11 cellular contexts compared by ENCODE assay signal in the genomic region with DNA sequence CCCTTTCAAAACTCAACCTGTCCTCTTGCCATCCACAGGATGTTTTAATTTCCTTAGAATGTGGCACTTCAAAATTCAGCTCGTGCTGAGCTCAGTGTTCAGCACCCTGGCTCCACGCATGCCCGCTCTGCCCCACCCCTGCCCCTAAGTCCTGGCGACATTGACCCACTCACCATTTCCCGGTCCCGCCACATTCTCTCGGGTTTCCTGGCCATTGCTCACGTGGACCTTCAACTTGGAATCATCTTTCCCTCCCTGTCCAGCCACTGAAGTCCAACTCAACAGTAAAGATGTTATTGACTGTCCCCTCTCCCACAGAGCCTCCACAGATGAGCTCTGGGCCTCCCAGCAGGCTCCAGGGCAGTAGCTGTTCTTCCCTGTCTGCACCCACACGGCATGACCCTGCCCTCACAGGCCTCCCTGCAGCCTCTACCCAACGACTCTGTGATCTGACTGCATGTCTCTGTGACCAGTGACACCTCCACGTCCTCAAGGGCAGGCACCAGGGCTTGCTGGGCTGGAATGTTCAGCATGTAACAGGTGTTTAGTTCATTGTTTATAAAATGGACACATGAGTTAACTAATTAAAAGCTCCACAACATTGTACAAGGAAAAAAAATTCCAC. TPM values are rescaled to one million over a fixed set of nuclear protein-coding genes. Genes with fewer than 3 reads are reported as not detected.
DNase-seq lines count a peak whose midpoint lies in the region; ATAC-seq and TF ChIP-seq lines count a peak whose summit lies in the region.
"Had no signal": no experiment of that assay in that cellular context is flagged by ENCODE, and none has a peak within 500 bp of the region (broad histone marks: within the 10 kb centered on the region; RNA-seq: fewer than 3 reads in every experiment).

No MANE protein-coding gene starts in this region.

- peaks cover 4% of the 10 kb centered on the region for H3F3A ChIP-seq in neural progenitor cell (ENCODE audit: low read depth)

- H3K4me1 ChIP-seq in BLaER1 treated with 17β-estradiol and CSF1 and Interleukin-3, amounts not matched to agents 10 nM and 100 nM: peaks cover 45 to 98% (median 78%) of the 10 kb centered on the region in 10 experiments
- peaks cover 39% of the 10 kb centered on the region for H3K4me1 ChIP-seq in neural progenitor cell

- H3K4me2 ChIP-seq in BLaER1 treated with 17β-estradiol and CSF1 and Interleukin-3, amounts not matched to agents 10 nM and 100 nM: peak overlapping the region; percentile 52 to 96 (median 77); a peak in 18 of 22 replicates
- no peak overlapping the region for H3K4me2 ChIP-seq in neural progenitor cell

- TF ChIP-seq CTCF in neural progenitor cell (IDR thresholded peaks at IDR 0.05): no peak

- H3K4me1 Mint-ChIP-seq in IgD-negative memory B cell (peaks cover 64 to 82% (median 73%) of the 10 kb centered on the region in 3 donors), neural progenitor cell (peaks cover 55% of the 10 kb centered on the region)
- peaks cover 66% of the 10 kb centered on the region for H3K4me1 Mint-ChIP-seq in dendritic cell treated with granulocyte-macrophage colony-stimulating factor and Interleukin-4, amounts not matched to agents 40 ng/mL and 50 ng/mL, for 4 days (ENCODE audit: low read depth)

- DNase-seq in neural progenitor cell (ENCODE audit: low spot score) (no peak), AML-193 (lab: John Stamatoyannopoulos, UW) (no peak), SW480 (ENCODE audit: low spot score) (no peak)
- DNase-seq: effector CD8-positive, alpha-beta T cell; NCI-H146 had no signal

- H3K27ac Mint-ChIP-seq in IgD-negative memory B cell (peak overlapping the region in 1 of 3 donors; percentile 64), neural progenitor cell (peak overlapping the region; percentile 48)
- peak overlapping the region; percentile 24 for H3K27ac Mint-ChIP-seq in dendritic cell treated with granulocyte-macrophage colony-stimulating factor and Interleukin-4, amounts not matched to agents 40 ng/mL and 50 ng/mL, for 4 days

- H3K4me3 Mint-ChIP-seq in IgD-negative memory B cell: peak overlapping the region in 3 of 4 donors; percentile 18 to 73 (median 21)
- no peak overlapping the region for H3K4me3 Mint-ChIP-seq in dendritic cell treated with granulocyte-macrophage colony-stimulating factor and Interleukin-4, amounts not matched to agents 40 ng/mL and 50 ng/mL, for 4 days
- no peak overlapping the region for H3K4me3 Mint-ChIP-seq in neural progenitor cell

- intact Hi-C loops in dendritic cell treated with granulocyte-macrophage colony-stimulating factor and Interleukin-4, amounts not matched to agents 40 ng/mL and 50 ng/mL, for 4 days (cut with micrococcal nuclease): no loop called here

- H3K27me3 ChIP-seq in BLaER1 treated with 17β-estradiol and CSF1 and Interleukin-3, amounts not matched to agents 10 nM and 100 nM: no peaks in the 10 kb centered on the region
- H3K27me3 ChIP-seq in neural progenitor cell: peaks cover 24% of the 10 kb centered on the region

- no peak for ATAC-seq in HG02973 (IDR thresholded peaks at IDR 0.05; ENCODE audit: unreplicated experiment)

- H3K9ac ChIP-seq in BLaER1 treated with 17β-estradiol and CSF1 and Interleukin-3, amounts not matched to agents 10 nM and 100 nM: peak overlapping the region in 2 of 11 experiments; percentile 4 to 59; a peak in 3 of 22 replicates
- H3K9ac ChIP-seq in neural progenitor cell: no peak overlapping the region

- peak overlapping the region in 3 of 11 experiments; percentile 5 to 73 (median 17); a peak in 3 of 22 replicates for H3K27ac ChIP-seq in BLaER1 treated with 17β-estradiol and CSF1 and Interleukin-3, amounts not matched to agents 10 nM and 100 nM
- no peak overlapping the region for H3K27ac ChIP-seq in neural progenitor cell
- H3K27ac ChIP-seq: VCaP had no signal

- peaks cover 0 to 15% (median 0%) of the 10 kb centered on the region in 11 experiments; a peak in 5 of 22 replicates for H3K36me3 ChIP-seq in BLaER1 treated with 17β-estradiol and CSF1 and Interleukin-3, amounts not matched to agents 10 nM and 100 nM
- no peaks in the 10 kb centered on the region for H3K36me3 ChIP-seq in neural progenitor cell
- H3K36me3 ChIP-seq: HAP-1 had no signal

- no peak overlapping the region for H2AFZ ChIP-seq in neural progenitor cell (replicated peaks)

- H3K79me2 ChIP-seq in neural progenitor cell (ENCODE audit: low read depth): no peaks in the 10 kb centered on the region

- H3K36me3 Mint-ChIP-seq in IgD-negative memory B cell: peaks cover 2% of the 10 kb centered on the region
- H3K36me3 Mint-ChIP-seq in dendritic cell treated with granulocyte-macrophage colony-stimulating factor and Interleukin-4, amounts not matched to agents 40 ng/mL and 50 ng/mL, for 4 days (ENCODE audit: low read depth): peaks cover 32% of the 10 kb centered on the region
- peaks cover 8% of the 10 kb centered on the region for H3K36me3 Mint-ChIP-seq in neural progenitor cell

- H3K4me3 ChIP-seq in BLaER1 treated with 17β-estradiol and CSF1 and Interleukin-3, amounts not matched to agents 10 nM and 100 nM: no peak overlapping the region
- H3K4me3 ChIP-seq in neural progenitor cell: no peak overlapping the region
- H3K4me3 ChIP-seq: HAP-1 had no signal

- H3K9me3 ChIP-seq in BLaER1 treated with 17β-estradiol and CSF1 and Interleukin-3, amounts not matched to agents 10 nM and 100 nM (replicated peaks in 1 of 11): no peaks in the 10 kb centered on the region
- H3K9me3 ChIP-seq in neural progenitor cell (ENCODE audit: low read depth): no peaks in the 10 kb centered on the region
- H3K9me3 ChIP-seq: HAP-1 had no signal

- H4K20me1 ChIP-seq in BLaER1 treated with 17β-estradiol and CSF1 and Interleukin-3, amounts not matched to agents 10 nM and 100 nM: peaks cover 0 to 40% (median 21%) of the 10 kb centered on the region in 11 experiments; a peak in 13 of 22 replicates
- no peaks in the 10 kb centered on the region for H4K20me1 ChIP-seq in neural progenitor cell (ENCODE audit: low read depth)

- H3K9me3 Mint-ChIP-seq in IgD-negative memory B cell (no peaks in the 10 kb centered on the region), neural progenitor cell (no peaks in the 10 kb centered on the region)
- no peaks in the 10 kb centered on the region for H3K9me3 Mint-ChIP-seq in dendritic cell treated with granulocyte-macrophage colony-stimulating factor and Interleukin-4, amounts not matched to agents 40 ng/mL and 50 ng/mL, for 4 days

- H3K27me3 Mint-ChIP-seq in IgD-negative memory B cell (no peaks in the 10 kb centered on the region), neural progenitor cell (ENCODE audit: insufficient read depth, low read depth) (peaks cover 6% of the 10 kb centered on the region)
- H3K27me3 Mint-ChIP-seq in dendritic cell treated with granulocyte-macrophage colony-stimulating factor and Interleukin-4, amounts not matched to agents 40 ng/mL and 50 ng/mL, for 4 days: no peaks in the 10 kb centered on the region

RNA-seq across cellular contexts. Expression of gene ITPKB, which starts 53.8 kb away (rescaled TPM):
- 20.4 TPM for polyA plus RNA-seq in IgD-negative memory B cell
- 1.6 and 4.5 TPM in 2 replicates for total RNA-seq in neural progenitor cell (ENCODE audit: low replicate concordance)

Comparison
In these comparisons a context has a peak if more than half of its experiments do, and no peak if none do; other contexts are left out.
1. H3K4me3 Mint-ChIP-seq: peak in IgD-negative memory B cell (3 of 4); none in dendritic cell treated with granulocyte-macrophage colony-stimulating factor and Interleukin-4, amounts not matched to agents 40 ng/mL and 50 ng/mL, for 4 days (single experiment) and neural progenitor cell (single experiment).